Comparison of ENCODE assay signal across 1 cellular context in genomic region chr14:22993517-22993916, GRCh38.
TF ChIP-seq lines count a peak whose summit lies in the region.

No MANE protein-coding gene starts in this region.

TF ChIP-seq in HepG2, 621 proteins besides CTCF, POLR2A, EP300 and RAD21:
- TF ChIP-seq THAP9 (CRISPR knock-in tag; IDR thresholded peaks at IDR 0.05; ENCODE audit: borderline replicate concordance) (no peak), NR2F1 (CRISPR knock-in tag; IDR thresholded peaks at IDR 0.05) (no peak), NCOR1 (IDR thresholded peaks at IDR 0.05; ENCODE audit: borderline replicate concordance, low read length) (no peak), ZC3H13 (CRISPR knock-in tag; IDR thresholded peaks at IDR 0.05) (no peak), ZNF550 (CRISPR knock-in tag; IDR thresholded peaks at IDR 0.05; ENCODE audit: borderline replicate concordance) (no peak), HOXA9 (CRISPR knock-in tag; IDR thresholded peaks at IDR 0.05; ENCODE audit: borderline replicate concordance) (no peak), ARHGAP35 (CRISPR knock-in tag; IDR thresholded peaks at IDR 0.05; ENCODE audit: borderline replicate concordance) (no peak), ZNF549 (CRISPR knock-in tag; IDR thresholded peaks at IDR 0.05) (no peak), NONO (IDR thresholded peaks at IDR 0.05) (no peak), NONO (CRISPR knock-in tag; conservative IDR thresholded peaks at IDR 0.05) (no peak)
- TF ChIP-seq, protein P1, sequence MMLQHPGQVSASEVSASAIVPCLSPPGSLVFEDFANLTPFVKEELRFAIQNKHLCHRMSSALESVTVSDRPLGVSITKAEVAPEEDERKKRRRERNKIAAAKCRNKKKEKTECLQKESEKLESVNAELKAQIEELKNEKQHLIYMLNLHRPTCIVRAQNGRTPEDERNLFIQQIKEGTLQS (CRISPR knock-in tag; IDR thresholded peaks at IDR 0.05), result no peak
